ENCODE assay signal across 8 cellular contexts in the genomic region with DNA sequence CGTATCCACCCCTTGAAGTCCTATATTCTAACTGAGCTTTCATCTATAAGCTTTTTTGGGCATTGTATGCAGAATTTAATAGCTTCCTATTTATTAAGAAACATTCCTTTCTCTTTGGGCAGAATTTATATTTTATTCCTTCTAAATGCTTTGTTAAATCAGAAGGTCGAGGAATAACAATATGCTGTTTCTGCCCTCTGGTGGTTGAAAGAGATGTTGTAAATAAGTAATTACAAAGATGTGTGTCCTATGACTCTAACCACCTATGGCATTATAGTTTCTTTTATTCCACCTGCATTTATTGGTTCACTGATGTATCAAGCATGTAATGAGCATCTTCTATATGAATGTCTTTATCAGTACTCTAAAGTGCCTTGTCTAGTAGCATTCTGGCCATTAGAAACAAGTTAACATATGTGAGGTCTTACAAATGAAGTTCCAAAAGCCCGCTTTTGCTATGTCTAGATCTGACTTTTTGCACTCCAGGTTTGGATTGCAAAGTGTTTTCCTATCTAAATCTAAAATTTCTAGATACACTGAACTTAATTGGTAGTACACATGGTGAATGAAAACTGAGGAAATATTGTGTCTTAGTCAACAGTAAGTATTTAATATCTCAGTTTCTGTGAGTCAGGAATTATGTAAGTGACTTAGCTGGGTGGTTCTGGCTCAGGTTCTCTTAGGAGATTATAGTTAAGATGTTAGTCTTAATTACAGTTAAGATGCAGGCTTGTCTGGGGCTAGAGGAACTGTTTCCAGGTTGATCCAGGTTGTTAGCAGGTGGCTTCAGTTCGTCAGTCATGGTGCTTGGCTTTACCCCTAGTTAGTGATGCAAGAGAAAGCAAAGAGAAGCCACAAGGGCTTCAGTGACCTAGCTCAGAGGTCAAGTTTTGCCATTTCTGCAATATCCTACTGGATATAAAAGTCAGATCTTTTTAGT. TPM values are rescaled to one million over a fixed set of nuclear protein-coding genes. Genes with fewer than 3 reads are reported as not detected.
A peak's percentile ranks its signal among the peaks of the same experiment; 100 is the strongest.
DNase-seq lines count a peak whose midpoint lies in the region; ATAC-seq and TF ChIP-seq lines count a peak whose summit lies in the region.

No MANE protein-coding gene starts in this region.

- H3K79me2 ChIP-seq in OCI-LY7 (ENCODE audit: insufficient read depth, low read depth, low read length): no peaks in the 10 kb centered on the region
- H3K79me2 ChIP-seq in neural cell (replicated peaks; ENCODE audit: insufficient read depth, low read length): peaks cover 57% of the 10 kb centered on the region

- H3K9ac ChIP-seq in neural cell (ENCODE audit: low read length): no peak overlapping the region

- H3K4me1 ChIP-seq in OCI-LY7 (ENCODE audit: insufficient read depth, low read length, poor library complexity, severe bottlenecking): no peaks in the 10 kb centered on the region

- no peak overlapping the region for H3K27ac ChIP-seq in OCI-LY7 (ENCODE audit: low read depth, low read length, poor library complexity, severe bottlenecking)
- H3K27ac ChIP-seq in neural cell (ENCODE audit: low read length): no peak overlapping the region

- H3K9me2 ChIP-seq in OCI-LY7 (ENCODE audit: insufficient read depth, low read length) (no peaks in the 10 kb centered on the region), neural cell (ENCODE audit: insufficient read depth, low read length) (no peaks in the 10 kb centered on the region)

- DNase-seq in DMS53 (lab: John Stamatoyannopoulos, UW) (peak; percentile 84), OCI-LY7 (ENCODE audit: low spot score) (peak; percentile 52), epithelial cell of proximal tubule (ENCODE audit: low read depth) (no peak), GDM1 (lab: John Stamatoyannopoulos, UW) (no peak)
- no peak for DNase-seq in activated CD4-positive, alpha-beta T cell treated with anti-CD3 and anti-CD28 coated beads for 48 hours

- no peak overlapping the region for H3K4me2 ChIP-seq in OCI-LY7 (ENCODE audit: low read length)
- no peak overlapping the region for H3K4me2 ChIP-seq in neural cell (ENCODE audit: low read length)

- no peaks in the 10 kb centered on the region for H3K36me3 ChIP-seq in OCI-LY7 (ENCODE audit: insufficient read depth, low read length)
- no peaks in the 10 kb centered on the region for H3K36me3 ChIP-seq in neural cell (ENCODE audit: insufficient read depth, low read length)

- H2AFZ ChIP-seq in OCI-LY7 (ENCODE audit: low read length): no peak overlapping the region
- no peak overlapping the region for H2AFZ ChIP-seq in neural cell (ENCODE audit: low read depth, low read length)

- peak; percentile 82 for TF ChIP-seq RAD21 in neural cell (conservative IDR thresholded peaks at IDR 0.05)

- ATAC-seq in HG03442 (IDR thresholded peaks at IDR 0.05; ENCODE audit: unreplicated experiment): peak; percentile 52
- ATAC-seq in GM21619 (IDR thresholded peaks at IDR 0.05; ENCODE audit: unreplicated experiment): no peak

- peak; percentile 84 for TF ChIP-seq CTCF in OCI-LY7 (conservative IDR thresholded peaks at IDR 0.05; ENCODE audit: low read length)
- peak; percentile 63 for TF ChIP-seq CTCF in epithelial cell of proximal tubule (conservative IDR thresholded peaks at IDR 0.05; ENCODE audit: low read depth, low read length)
- TF ChIP-seq CTCF in neural cell (IDR thresholded peaks at IDR 0.05; ENCODE audit: poor library complexity, severe bottlenecking): peak; percentile 75

- no peaks in the 10 kb centered on the region for H3F3A ChIP-seq in neural cell (ENCODE audit: insufficient read depth, low read length, poor library complexity, severe bottlenecking)

- CTCF ChIA-PET in OCI-LY7 (lab: Charles Lee; ENCODE audit: unreplicated experiment): interaction anchor here (0.6 to 0.8 kb wide), 2 partner anchors 100 to 1047 kb away, joined by 3 to 4 read pairs; no protein-coding TSS in a partner anchor

- H3K27me3 ChIP-seq in neural cell (ENCODE audit: insufficient read depth, low read depth, low read length): no peaks in the 10 kb centered on the region

- no peak for TF ChIP-seq EP300 in neural cell (conservative IDR thresholded peaks at IDR 0.05; ENCODE audit: poor library complexity, severe bottlenecking)

- intact Hi-C loops in OCI-LY7 (cut with micrococcal nuclease; ENCODE audit: unreplicated experiment): loop anchor here (1.0 to 10.0 kb wide), 3 partner anchors 325 to 1047 kb away; no protein-coding TSS in a partner anchor

- BruUV-seq in OCI-LY7 (replicated peaks; lab: Mats Ljungman, UMichigan): no TSS peak

- H3K9me3 ChIP-seq in OCI-LY7 (ENCODE audit: low read length): no peaks in the 10 kb centered on the region
- H3K9me3 ChIP-seq in neural cell (ENCODE audit: low read length): no peaks in the 10 kb centered on the region

- POLR2A ChIA-PET in OCI-LY7 (lab: Charles Lee): interaction anchor here (0.8 to 1.0 kb wide), 4 partner anchors 10 to 1045 kb away, joined by 3 to 5 read pairs (median 4); no protein-coding TSS in a partner anchor

- H4K20me1 ChIP-seq in OCI-LY7 (ENCODE audit: insufficient read depth, low read length) (no peaks in the 10 kb centered on the region), neural cell (ENCODE audit: insufficient read depth) (no peaks in the 10 kb centered on the region)

- no peak overlapping the region for H3K4me3 ChIP-seq in OCI-LY7 (ENCODE audit: low read depth, low read length, poor library complexity, severe bottlenecking)
- no peak overlapping the region for H3K4me3 ChIP-seq in epithelial cell of proximal tubule (ENCODE audit: low read depth, low read length)
- H3K4me3 ChIP-seq in neural cell (ENCODE audit: low read length): no peak overlapping the region

TF ChIP-seq in neural cell, 6 proteins besides CTCF, POLR2A, EP300 and RAD21:
- TF ChIP-seq EZH2 (IDR thresholded peaks at IDR 0.05; ENCODE audit: borderline replicate concordance, insufficient read depth, low read length, poor library complexity, severe bottlenecking): no peak
- peak; percentile 85 for TF ChIP-seq SMC3 (conservative IDR thresholded peaks at IDR 0.05; ENCODE audit: poor library complexity)

RNA-seq across cellular contexts. Expression of a gene that starts 57.5 kb away (rescaled TPM):
- not detected in 2 replicates for total RNA-seq in OCI-LY7 (2014; rRNA removed; shearing (Covaris generic))
- total RNA-seq in OCI-LY7 (2022): 2.7 and 2.9 TPM in 2 replicates
- total RNA-seq in epithelial cell of proximal tubule: 19.9 and 23.4 TPM in 2 replicates
- 109 and 130 TPM in 2 replicates for polyA plus RNA-seq in neural cell
- polyA minus RNA-seq in neural cell: 153 and 180 TPM in 2 replicates

Comparison
In these comparisons a context has a peak if more than half of its experiments do, and no peak if none do; other contexts are left out.
1. DNase-seq: peak in DMS53 (single experiment) and OCI-LY7 (single experiment); none in epithelial cell of proximal tubule (single experiment), GDM1 (single experiment) and activated CD4-positive, alpha-beta T cell treated with anti-CD3 and anti-CD28 coated beads for 48 hours (single experiment).
2. Peak in every context shown above with its lines, with median percentiles within 50 percentile points of each other: CTCF ChIP-seq.